Comparison of ENCODE assay signal across 18 cellular contexts in the genomic region with DNA sequence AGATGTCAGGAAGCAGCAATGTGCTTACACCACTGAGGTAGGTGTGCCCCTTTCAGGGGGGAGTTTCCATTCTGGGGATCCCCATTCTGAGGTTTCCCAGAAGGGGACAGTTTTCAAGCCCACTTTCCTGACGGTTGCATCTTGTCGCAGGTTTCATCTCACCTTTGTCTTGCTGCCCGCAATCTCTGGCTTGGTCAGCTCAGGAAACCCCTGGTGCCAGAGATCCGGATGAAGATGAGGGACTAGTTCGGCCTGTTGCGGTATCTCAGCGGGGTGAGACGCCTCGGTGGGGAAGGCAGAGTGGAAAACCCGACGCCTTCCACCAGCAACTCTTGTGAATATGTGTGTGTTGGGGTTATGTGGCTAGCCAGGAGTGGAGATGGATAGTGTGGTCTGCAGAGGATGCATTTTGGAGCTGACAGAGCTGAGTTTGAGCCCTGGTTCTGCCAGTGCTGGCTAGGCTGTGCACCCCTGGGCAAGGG. TPM values are rescaled to one million over a fixed set of nuclear protein-coding genes. Genes with fewer than 3 reads are reported as not detected.
"Had no signal": no experiment of that assay in that cellular context is flagged by ENCODE, and none has a peak within 500 bp of the region (broad histone marks: within the 10 kb centered on the region; RNA-seq: fewer than 3 reads in every experiment).

No MANE protein-coding gene starts in this region.

- H3K27me3 ChIP-seq: thyroid gland, vagina had no signal

- H3K9me3 ChIP-seq: prostate gland, sigmoid colon, thyroid gland, vagina had no signal

- H3K36me3 Mint-ChIP-seq: activated CD8-positive, alpha-beta memory T cell treated with anti-CD3 and anti-CD28 coated beads, Interleukin-2, amount 10 ng/mL, durations not matched to agents 7 days and 5 days had no signal

- ATAC-seq: activated CD8-positive, alpha-beta memory T cell treated with anti-CD3 and anti-CD28 coated beads, Interleukin-2, amount 10 ng/mL, durations not matched to agents 7 days and 5 days; left colon; naive thymus-derived CD4-positive, alpha-beta T cell had no signal

- H3K4me3 ChIP-seq: coronary artery, lung, prostate gland, sigmoid colon, thyroid gland, vagina had no signal

- H3K27ac ChIP-seq: coronary artery, prostate gland, sigmoid colon, thyroid gland, vagina had no signal

- H3K4me3 Mint-ChIP-seq: activated CD8-positive, alpha-beta memory T cell treated with anti-CD3 and anti-CD28 coated beads, Interleukin-2, amount 10 ng/mL, durations not matched to agents 7 days and 5 days; activated T-helper 1 cell treated with anti-CD3 and anti-CD28 coated beads, Interleukin-12 subunit alpha, Interleukin-12 subunit beta, Interleukin-2, Interleukin-4 antibody, amounts not matched to agents 30 ng/mL and 10 ng/mL and 1 ng/mL, durations not matched to agents 14 hours and 24 hours and 36 hours; naive thymus-derived CD4-positive, alpha-beta T cell had no signal

- H3K27ac Mint-ChIP-seq: activated CD8-positive, alpha-beta memory T cell treated with anti-CD3 and anti-CD28 coated beads, Interleukin-2, amount 10 ng/mL, durations not matched to agents 7 days and 5 days; activated T-helper 1 cell treated with anti-CD3 and anti-CD28 coated beads, Interleukin-12 subunit alpha, Interleukin-12 subunit beta, Interleukin-2, Interleukin-4 antibody, amounts not matched to agents 30 ng/mL and 10 ng/mL and 1 ng/mL, durations not matched to agents 14 hours and 24 hours and 36 hours had no signal

- H3K27me3 Mint-ChIP-seq: activated CD8-positive, alpha-beta memory T cell treated with anti-CD3 and anti-CD28 coated beads, Interleukin-2, amount 10 ng/mL, durations not matched to agents 7 days and 5 days had no signal

- DNase-seq: activated CD4-positive, alpha-beta T cell treated with anti-CD3 and anti-CD28 coated beads, Interleukin-2, amount 50 U/mL, for 1 hour; activated CD4-positive, CD25-positive, alpha-beta regulatory T cell; activated CD8-positive, alpha-beta memory T cell treated with anti-CD3 and anti-CD28 coated beads, Interleukin-2, amount 10 ng/mL, durations not matched to agents 7 days and 5 days; activated naive CD4-positive, alpha-beta T cell treated with Interleukin-2 at 50 U/mL for 16 hours; caudate nucleus; effector CD4-positive, alpha-beta T cell; foreskin melanocyte; left colon; naive thymus-derived CD4-positive, alpha-beta T cell; nucleus accumbens; sigmoid colon; stimulated activated CD4-positive, alpha-beta T cell treated with anti-CD3 and anti-CD28 coated beads, Interleukin-2, amount 100 ng/mL, for 24 hours; thyroid gland had no signal

- H3K4me1 ChIP-seq: prostate gland, sigmoid colon, thyroid gland, vagina had no signal

RNA-seq across cellular contexts. Expression of gene TNFSF9, which starts 13.1 kb away (rescaled TPM):
- polyA plus RNA-seq: naive thymus-derived CD4-positive, alpha-beta T cell had no signal

RNA-seq across cellular contexts. Expression of gene CD70, which starts 47.0 kb away (rescaled TPM):
- total RNA-seq: prostate gland, vagina had no signal
- polyA plus RNA-seq: naive thymus-derived CD4-positive, alpha-beta T cell had no signal
